Comparison of ENCODE assay signal across 8 cellular contexts in genomic region chr11:126303623-126304456, GRCh38. TPM values are rescaled to one million over a fixed set of nuclear protein-coding genes. Genes with fewer than 3 reads are reported as not detected.
DNase-seq lines count a peak whose midpoint lies in the region; FAIRE-seq and TF ChIP-seq lines count a peak whose summit lies in the region.

DCPS (plus strand) TSS chr11:126304060; CDS start chr11:126304081, 21 bp downstream.

- H3K4me3 Mint-ChIP-seq in neural progenitor cell, result peak within 1 kb of the TSS; percentile 83

- H4K20me1 ChIP-seq in MM.1S (ENCODE audit: insufficient read depth, low read length) (no peaks in the 10 kb centered on the region), neural progenitor cell (ENCODE audit: low read depth) (no peaks in the 10 kb centered on the region)

- H3K4me3 ChIP-seq in HAP-1 (peak within 1 kb of the TSS; percentile 71), MM.1S (ENCODE audit: low read length) (peak within 1 kb of the TSS; percentile 87), foreskin fibroblast (ENCODE audit: low read depth in 1 of 2, low read length in 2 of 2) (peak within 1 kb of the TSS; percentile 77 to 83), neural progenitor cell (peak within 1 kb of the TSS; percentile 42)

- H3K9ac ChIP-seq in MM.1S (ENCODE audit: low read length) (peak within 1 kb of the TSS; percentile 91), neural progenitor cell (peak within 1 kb of the TSS; percentile 30)

- H3K27me3 Mint-ChIP-seq in neural progenitor cell (ENCODE audit: insufficient read depth, low read depth), result peaks cover 4% of the 10 kb centered on the region

- H3K9me3 ChIP-seq in HAP-1 (no peaks in the 10 kb centered on the region), MM.1S (replicated peaks; ENCODE audit: insufficient read depth, low read length) (no peaks in the 10 kb centered on the region), neural progenitor cell (ENCODE audit: low read depth) (no peaks in the 10 kb centered on the region)

- H3K27me3 ChIP-seq in HAP-1 (ENCODE audit: low read depth) (no peaks in the 10 kb centered on the region), MM.1S (replicated peaks; ENCODE audit: insufficient read depth, low read length) (no peaks in the 10 kb centered on the region), neural progenitor cell (no peaks in the 10 kb centered on the region)

- peak within 1 kb of the TSS; percentile 87 for H3K27ac ChIP-seq in MM.1S (ENCODE audit: low read length)
- H3K27ac ChIP-seq in neural progenitor cell, result no peak within 1 kb of the TSS

- H3K4me2 ChIP-seq in MM.1S (ENCODE audit: low read depth, low read length) (peak within 1 kb of the TSS; percentile 84), neural progenitor cell (peak within 1 kb of the TSS; percentile 79)

- peaks cover 4% of the 10 kb centered on the region for H3K9me3 Mint-ChIP-seq in neural progenitor cell

- H3K27ac Mint-ChIP-seq in neural progenitor cell, result peak within 1 kb of the TSS; percentile 50

- H3K9me2 ChIP-seq in MM.1S (replicated peaks; ENCODE audit: insufficient read depth, low read length), result no peaks in the 10 kb centered on the region

- peaks cover 18% of the 10 kb centered on the region for H3K4me1 ChIP-seq in HAP-1
- H3K4me1 ChIP-seq in MM.1S (ENCODE audit: low read length), result peaks cover 18% of the 10 kb centered on the region
- peaks cover 4% of the 10 kb centered on the region for H3K4me1 ChIP-seq in neural progenitor cell

- H3K79me2 ChIP-seq in MM.1S (ENCODE audit: low read length) (peaks cover 51% of the 10 kb centered on the region), neural progenitor cell (ENCODE audit: low read depth) (peaks cover 23% of the 10 kb centered on the region)

- peaks cover 21% of the 10 kb centered on the region for H3K36me3 Mint-ChIP-seq in neural progenitor cell

- DNase-seq in HAP-1 (ENCODE audit: low spot score in 2 of 2) (peak; percentile 87 to 91), MM.1S (peak; percentile 90), SIG-M5 treated with dmso at 0.1 percent for 504 hours (lab: John Stamatoyannopoulos, UW; ENCODE audit: unreplicated experiment) (peak; percentile 84), foreskin fibroblast (peak; percentile 91 to 97), neural progenitor cell (ENCODE audit: low spot score) (peak; percentile 94), stromal cell of bone marrow (ENCODE audit: low read depth) (peak; percentile 81)
- DNase-seq in activated gamma-delta T cell treated with anti-CD3 and anti-CD28 coated beads, Interleukin-2, amount 50 U/mL, for 16 hours (ENCODE audit: low read depth), result peak; percentile 78

- no peak for TF ChIP-seq CTCF in MM.1S (IDR thresholded peaks at IDR 0.05; ENCODE audit: low read length)
- no peak for TF ChIP-seq CTCF in foreskin fibroblast (IDR thresholded peaks at IDR 0.05; ENCODE audit: low read depth, low read length)
- no peak for TF ChIP-seq CTCF in neural progenitor cell (IDR thresholded peaks at IDR 0.05)

- H3K4me1 Mint-ChIP-seq in neural progenitor cell, result peaks cover 18% of the 10 kb centered on the region

- H2AFZ ChIP-seq in MM.1S (ENCODE audit: low read length), result peak within 1 kb of the TSS; percentile 91
- peak within 1 kb of the TSS; percentile 46 for H2AFZ ChIP-seq in neural progenitor cell (replicated peaks)

- in situ Hi-C loops in HAP-1 (cut with MboI; ENCODE audit: low sequenced_read_pairs), result loop anchor here (25.0 kb wide), 1 partner anchor 683 kb away; no protein-coding TSS in a partner anchor

- H3K36me3 ChIP-seq in HAP-1 (replicated peaks) (peaks cover 5% of the 10 kb centered on the region), MM.1S (replicated peaks; ENCODE audit: insufficient read depth, low read length) (0 out of 2 replicates have a peak, but pooled peaks cover 3% of the 10 kb centered on the region), neural progenitor cell (no peaks in the 10 kb centered on the region)

- FAIRE-seq in G401.6 (lab: Jason Lieb, UNC), result peak; percentile 50

- peaks cover 35% of the 10 kb centered on the region for H3F3A ChIP-seq in MM.1S (ENCODE audit: insufficient read depth, low read length)
- H3F3A ChIP-seq in neural progenitor cell (ENCODE audit: low read depth), result no peaks in the 10 kb centered on the region

RNA-seq across cellular contexts. Expression of gene DCPS, which starts in this region (rescaled TPM):
- total RNA-seq in neural progenitor cell (ENCODE audit: low replicate concordance), result 18.6 and 20.7 TPM in 2 replicates
